In genomic region chr20:24767623-24768100, GRCh38 we compare ENCODE assay signal across 19 cellular contexts.
"Had no signal": no experiment of that assay in that cellular context is flagged by ENCODE, and none has a peak within 500 bp of the region (broad histone marks: within the 10 kb centered on the region; RNA-seq: fewer than 3 reads in every experiment).

No MANE protein-coding gene starts in this region.

- H3K27me3 ChIP-seq: brain microvascular endothelial cell, colonic mucosa had no signal

- H3K4me1 Mint-ChIP-seq: central memory CD8-positive, alpha-beta T cell; T-cell had no signal

- H3K36me3 Mint-ChIP-seq: natural killer cell treated with Interleukin-12 subunit alpha and Interleukin-12 subunit beta and Interleukin-15 and Interleukin-18, amount 100 ng/mL, for 72 hours; stimulated activated memory B cell treated with anti-CD40 and anti-IgM and Interleukin-4, amounts not matched to agents 10 μg/mL and 1 μg/mL and 100 μg/mL, for 72 hours; T-cell had no signal

- ATAC-seq: esophagus mucosa; gastroesophageal sphincter; heart left ventricle; natural killer cell treated with Interleukin-12 subunit alpha and Interleukin-12 subunit beta and Interleukin-15 and Interleukin-18, amount 100 ng/mL, for 72 hours; sciatic nerve; stimulated activated memory B cell treated with anti-CD40 and anti-IgM and Interleukin-4, amounts not matched to agents 10 μg/mL and 1 μg/mL and 100 μg/mL, for 72 hours had no signal

- H3K4me3 Mint-ChIP-seq: activated T-cell treated with anti-CD3 and anti-CD28 coated beads, Interleukin-2, amount 50 U/mL, for 24 hours; central memory CD8-positive, alpha-beta T cell; natural killer cell treated with Interleukin-12 subunit alpha and Interleukin-12 subunit beta and Interleukin-15 and Interleukin-18, amount 100 ng/mL, for 72 hours; stimulated activated memory B cell treated with anti-CD40 and anti-IgM and Interleukin-4, amounts not matched to agents 10 μg/mL and 1 μg/mL and 100 μg/mL, for 72 hours; T-cell had no signal

- H3K4me1 ChIP-seq: colonic mucosa, gastroesophageal sphincter had no signal

- DNase-seq: activated CD4-positive, alpha-beta T cell treated with anti-CD3 and anti-CD28 coated beads, Interleukin-2, amount 50 U/mL, for 1 hour; activated naive CD4-positive, alpha-beta T cell treated with anti-CD3 and anti-CD28 coated beads, Interleukin-2, amount 50 U/mL, for 16 hours; activated T-cell treated with anti-CD3 and anti-CD28 coated beads, Interleukin-2, amount 50 U/mL, for 24 hours; aorta; colonic mucosa; heart left ventricle; kidney glomerular epithelial cell; SK-N-SH; stimulated activated CD4-positive, alpha-beta T cell treated with anti-CD3 and anti-CD28 coated beads, Interleukin-4, amount 100 ng/mL, for 24 hours; T-helper 9 cell had no signal

- H3K27ac Mint-ChIP-seq: activated T-cell treated with anti-CD3 and anti-CD28 coated beads, Interleukin-2, amount 50 U/mL, for 24 hours; activated T-helper 2 cell treated with anti-CD3 and anti-CD28 coated beads, Interferon-gamma antibody, Interleukin-2, Interleukin-4, amounts not matched to agents 10 μg/mL and 5 μg/mL and 100 μg/mL, durations not matched to agents 14 hours and 24 hours and 36 hours; natural killer cell treated with Interleukin-12 subunit alpha and Interleukin-12 subunit beta and Interleukin-15 and Interleukin-18, amount 100 ng/mL, for 72 hours; T-cell had no signal

- H3K27ac ChIP-seq: brain microvascular endothelial cell, colonic mucosa, gastroesophageal sphincter, heart left ventricle had no signal

- H3K36me3 ChIP-seq: brain microvascular endothelial cell, colonic mucosa, gastroesophageal sphincter, heart left ventricle had no signal

- H3K9me3 ChIP-seq: colonic mucosa, gastroesophageal sphincter, heart left ventricle, SK-N-SH had no signal

- H3K4me3 ChIP-seq: colonic mucosa, gastroesophageal sphincter, heart left ventricle had no signal
